In genomic region chr14:55599250-55599879, GRCh38 we compare ENCODE assay signal across 14 cellular contexts. TPM values are rescaled to one million over a fixed set of nuclear protein-coding genes. Genes with fewer than 3 reads are reported as not detected.
DNase-seq lines count a peak whose midpoint lies in the region; ATAC-seq, FAIRE-seq and TF ChIP-seq lines count a peak whose summit lies in the region.
"Had no signal": no experiment of that assay in that cellular context is flagged by ENCODE, and none has a peak within 500 bp of the region (broad histone marks: within the 10 kb centered on the region; RNA-seq: fewer than 3 reads in every experiment).

No MANE protein-coding gene starts in this region.

- peaks cover 25% of the 10 kb centered on the region for H3K4me1 Mint-ChIP-seq in activated CD8-positive, alpha-beta T cell treated with anti-CD3 and anti-CD28 coated beads for 36 hours (ENCODE audit: low read depth)

- no peaks in the 10 kb centered on the region for H3K27me3 Mint-ChIP-seq in activated CD8-positive, alpha-beta T cell treated with anti-CD3 and anti-CD28 coated beads for 36 hours
- H3K27me3 Mint-ChIP-seq: activated T-helper 17 cell treated with anti-CD3 and anti-CD28 coated beads, Interleukin-2, amount 50 U/mL, for 72 hours; B cell had no signal

- H3K27me3 ChIP-seq in A673 (replicated peaks; ENCODE audit: insufficient read depth, low read depth, low read length, poor library complexity), result no peaks in the 10 kb centered on the region

- H3K4me3 Mint-ChIP-seq in activated CD8-positive, alpha-beta T cell treated with anti-CD3 and anti-CD28 coated beads for 36 hours, result no peak overlapping the region
- H3K4me3 Mint-ChIP-seq: activated T-helper 17 cell treated with anti-CD3 and anti-CD28 coated beads, Interleukin-2, amount 50 U/mL, for 72 hours; B cell had no signal

- H3K4me1 ChIP-seq in A673 (ENCODE audit: insufficient read depth, low read length, poor library complexity, severe bottlenecking), result peaks cover 21% of the 10 kb centered on the region
- no peaks in the 10 kb centered on the region for H3K4me1 ChIP-seq in kidney (ENCODE audit: control insufficient read depth in 1 of 2, insufficient read depth in 1 of 2, low read depth in 1 of 2, low read length in 2 of 2)

- peak; percentile 66 for FAIRE-seq in HTR-8/SVneo (lab: Jason Lieb, UNC)
- FAIRE-seq in kidney (lab: Jason Lieb, UNC), result no peak

- H3K36me3 Mint-ChIP-seq in activated CD8-positive, alpha-beta T cell treated with anti-CD3 and anti-CD28 coated beads for 36 hours (ENCODE audit: low read depth), result peaks cover 25% of the 10 kb centered on the region

- no peak overlapping the region for H3K27ac ChIP-seq in A673 (ENCODE audit: low read depth, low read length, poor library complexity, severe bottlenecking)
- peak overlapping the region; percentile 56; the same call in 1 of the 2 replicates for H3K27ac ChIP-seq in SK-N-MC
- no peak overlapping the region for H3K27ac ChIP-seq in kidney (ENCODE audit: low read depth in 2 of 2, low read length in 2 of 2)
- H3K27ac ChIP-seq: WERI-Rb-1 had no signal

- no peak for ATAC-seq in activated CD8-positive, alpha-beta T cell treated with anti-CD3 and anti-CD28 coated beads for 36 hours
- ATAC-seq in GM18502 (IDR thresholded peaks at IDR 0.05; ENCODE audit: poor library complexity, unreplicated experiment) (no peak), HG02870 (IDR thresholded peaks at IDR 0.05; ENCODE audit: unreplicated experiment) (no peak)
- ATAC-seq: activated T-helper 17 cell treated with anti-CD3 and anti-CD28 coated beads, Interleukin-2, amount 50 U/mL, for 72 hours had no signal

- POLR2A ChIA-PET in A673 (lab: Charles Lee; ENCODE audit: low non-redundant PET), result no interaction called here
- POLR2A ChIA-PET in activated CD8-positive, alpha-beta T cell treated with anti-CD3 and anti-CD28 coated beads for 36 hours (lab: Charles Lee), result no interaction called here

- H3K4me3 ChIP-seq in A673 (ENCODE audit: low read depth, low read length, poor library complexity, severe bottlenecking) (no peak overlapping the region), SK-N-MC (no peak overlapping the region), kidney (ENCODE audit: low read length in 2 of 2) (no peak overlapping the region)

- no TSS peak for BruUV-seq in A673 (replicated peaks; lab: Mats Ljungman, UMichigan)

- CTCF ChIA-PET in A673 (lab: Charles Lee), result interaction anchor here (0.6 to 1.0 kb wide), 2 partner anchors 162 to 1303 kb away, joined by 3 to 5 read pairs; no protein-coding TSS in a partner anchor
- CTCF ChIA-PET in activated CD8-positive, alpha-beta T cell treated with anti-CD3 and anti-CD28 coated beads for 36 hours (lab: Charles Lee), result no interaction called here

- peaks cover 3% of the 10 kb centered on the region for H3K9me3 ChIP-seq in A673 (ENCODE audit: low read depth, low read length, poor library complexity, severe bottlenecking)
- H3K9me3 ChIP-seq in SK-N-MC (ENCODE audit: low read depth, low read length), result 0 out of 2 replicates have a peak, but pooled peaks cover 9% of the 10 kb centered on the region
- no peaks in the 10 kb centered on the region for H3K9me3 ChIP-seq in kidney (ENCODE audit: control insufficient read depth in 1 of 2, low read length in 2 of 2)

- H3K27ac Mint-ChIP-seq in activated CD8-positive, alpha-beta T cell treated with anti-CD3 and anti-CD28 coated beads for 36 hours, result no peak overlapping the region
- H3K27ac Mint-ChIP-seq: activated T-helper 17 cell treated with anti-CD3 and anti-CD28 coated beads, Interleukin-2, amount 50 U/mL, for 72 hours; B cell had no signal

- H3K9ac ChIP-seq in SK-N-MC (ENCODE audit: insufficient read length), result no peak overlapping the region
- H3K9ac ChIP-seq in kidney (ENCODE audit: low read length in 2 of 2), result no peak overlapping the region

- peak; percentile 37 for DNase-seq in A673 (ENCODE audit: low spot score)
- DNase-seq in HTR-8/SVneo (ENCODE audit: insufficient read length, low spot score), result no peak
- DNase-seq in SK-N-MC (ENCODE audit: low read depth, low spot score), result no peak
- peak; percentile 54 for DNase-seq in kidney
- DNase-seq in activated CD8-positive, alpha-beta T cell treated with anti-CD3 and anti-CD28 coated beads for 36 hours, result no peak
- DNase-seq in stimulated activated CD4-positive, alpha-beta T cell treated with anti-CD3 and anti-CD28 coated beads, Interleukin-1b, Interleukin-23, amount 100 ng/mL, for 48 hours, result no peak
- DNase-seq: Karpas-422; occipital lobe; stimulated activated CD4-positive, alpha-beta T cell treated with anti-CD3 and anti-CD28 coated beads, Interleukin-4, amount 100 ng/mL, for 4 hours; WERI-Rb-1 had no signal

- intact Hi-C loops in A673 (cut with micrococcal nuclease; ENCODE audit: unreplicated experiment) (loop anchor here (1.0 kb wide), 1 partner anchor 14 kb away; no protein-coding TSS in a partner anchor), kidney (cut with DNase I) (no loop called here)
- intact Hi-C loops in activated CD8-positive, alpha-beta T cell treated with anti-CD3 and anti-CD28 coated beads for 36 hours (cut with micrococcal nuclease), result no loop called here

- H3K9me3 Mint-ChIP-seq in activated CD8-positive, alpha-beta T cell treated with anti-CD3 and anti-CD28 coated beads for 36 hours, result peaks cover 13% of the 10 kb centered on the region
- H3K9me3 Mint-ChIP-seq: activated T-helper 17 cell treated with anti-CD3 and anti-CD28 coated beads, Interleukin-2, amount 50 U/mL, for 72 hours had no signal

- H3K36me3 ChIP-seq in A673 (ENCODE audit: insufficient read depth, low read length, poor library complexity, severe bottlenecking) (no peaks in the 10 kb centered on the region), SK-N-MC (ENCODE audit: insufficient read depth, low read length) (peaks cover 27% of the 10 kb centered on the region), kidney (ENCODE audit: control insufficient read depth in 1 of 2, insufficient read depth in 2 of 2, low read length in 2 of 2) (no peaks in the 10 kb centered on the region)
- H3K36me3 ChIP-seq: WERI-Rb-1 had no signal

- TF ChIP-seq CTCF in A673 (conservative IDR thresholded peaks at IDR 0.05; ENCODE audit: low read depth, low read length) (no peak), kidney (IDR thresholded peaks at IDR 0.05; ENCODE audit: borderline replicate concordance, extremely low read depth, insufficient read depth) (no peak)
- TF ChIP-seq CTCF in activated CD8-positive, alpha-beta T cell treated with anti-CD3 and anti-CD28 coated beads for 36 hours (IDR thresholded peaks at IDR 0.05), result no peak

RNA-seq across cellular contexts. Expression of gene KTN1, which starts 19.4 kb away (rescaled TPM):
- total RNA-seq in A673 (2021) (170 and 199 TPM in 2 replicates), kidney (155 TPM)
- 106 TPM for polyA plus RNA-seq in kidney (ENCODE audit: insufficient read depth, low read depth, low replicate concordance)
- total RNA-seq in activated CD8-positive, alpha-beta T cell treated with anti-CD3 and anti-CD28 coated beads for 36 hours, result 100 to 1,000 TPM; 107 to 113 TPM

Comparison
In these comparisons a context has a peak if more than half of its experiments do, and no peak if none do; other contexts are left out.
1. DNase-seq: peak in A673 (single experiment) and kidney (single experiment); none in HTR-8/SVneo (single experiment), SK-N-MC (single experiment), activated CD8-positive, alpha-beta T cell treated with anti-CD3 and anti-CD28 coated beads for 36 hours (single experiment) and stimulated activated CD4-positive, alpha-beta T cell treated with anti-CD3 and anti-CD28 coated beads, Interleukin-1b, Interleukin-23, amount 100 ng/mL, for 48 hours (single experiment).